Comparison of ENCODE assay signal across 40 cellular contexts in genomic region chr13:91450913-91451312, GRCh38. TPM values are rescaled to one million over a fixed set of nuclear protein-coding genes. Genes with fewer than 3 reads are reported as not detected.
"Had no signal": no experiment of that assay in that cellular context is flagged by ENCODE, and none has a peak within 500 bp of the region (broad histone marks: within the 10 kb centered on the region; RNA-seq: fewer than 3 reads in every experiment).

No MANE protein-coding gene starts in this region.

- H3K4me1 Mint-ChIP-seq: activated naive CD4-positive, alpha-beta T cell treated with anti-CD3 and anti-CD28 coated beads, Interleukin-2, amount 10 ng/mL, durations not matched to agents 7 days and 5 days; activated naive CD4-positive, alpha-beta T cell treated with anti-CD3 and anti-CD28 coated beads, Interleukin-2, amount 50 U/mL, for 24 hours; activated naive CD8-positive, alpha-beta T cell treated with anti-CD3 and anti-CD28 coated beads for 36 hours; activated naive CD8-positive, alpha-beta T cell treated with anti-CD3 and anti-CD28 coated beads, Interleukin-2, amount 10 ng/mL, durations not matched to agents 7 days and 5 days; activated naive CD8-positive, alpha-beta T cell treated with anti-CD3 and anti-CD28 coated beads, Interleukin-2, amount 50 U/mL, for 24 hours; activated T-helper 17 cell treated with anti-CD3 and anti-CD28 coated beads, Interleukin-2, amount 50 U/mL, for 72 hours; brain; central memory CD8-positive, alpha-beta T cell had no signal

- H3K27ac ChIP-seq: adrenal gland, ascending aorta, body of pancreas, brain microvascular endothelial cell, breast epithelium, cardiac muscle cell had no signal

- ATAC-seq: activated naive CD4-positive, alpha-beta T cell treated with anti-CD3 and anti-CD28 coated beads, Interleukin-2, amount 50 U/mL, for 72 hours; activated naive CD8-positive, alpha-beta T cell treated with anti-CD3 and anti-CD28 coated beads, Interleukin-2, amount 50 U/mL, for 24 hours; activated T-cell treated with anti-CD3 and anti-CD28 coated beads, Interleukin-2, amount 50 U/mL, for 4 hours; activated T-cell treated with anti-CD3 and anti-CD28 coated beads, Interleukin-2, amount 50 U/mL, for 72 hours; activated T-helper 17 cell treated with anti-CD3 and anti-CD28 coated beads, Interleukin-2, amount 50 U/mL, for 72 hours; body of pancreas had no signal

- H3K27me3 ChIP-seq: adrenal gland, ascending aorta, body of pancreas, brain microvascular endothelial cell, breast epithelium, cardiac muscle cell had no signal

- H3K36me3 Mint-ChIP-seq: activated naive CD4-positive, alpha-beta T cell treated with anti-CD3 and anti-CD28 coated beads, Interleukin-2, amount 10 ng/mL, durations not matched to agents 7 days and 5 days; activated naive CD4-positive, alpha-beta T cell treated with anti-CD3 and anti-CD28 coated beads, Interleukin-2, amount 50 U/mL, for 24 hours; activated naive CD4-positive, alpha-beta T cell treated with anti-CD3 and anti-CD28 coated beads, Interleukin-2, amount 50 U/mL, for 72 hours; activated naive CD8-positive, alpha-beta T cell; activated naive CD8-positive, alpha-beta T cell treated with anti-CD3 and anti-CD28 coated beads for 36 hours; activated naive CD8-positive, alpha-beta T cell treated with anti-CD3 and anti-CD28 coated beads, Interleukin-2, amount 10 ng/mL, durations not matched to agents 7 days and 5 days; brain had no signal

- H3K36me3 ChIP-seq: adrenal gland, ascending aorta, brain microvascular endothelial cell, cardiac muscle cell had no signal

- H3K9me3 Mint-ChIP-seq: activated naive CD4-positive, alpha-beta T cell treated with anti-CD3 and anti-CD28 coated beads for 36 hours; activated naive CD4-positive, alpha-beta T cell treated with anti-CD3 and anti-CD28 coated beads, Interleukin-2, amount 10 ng/mL, durations not matched to agents 7 days and 5 days; activated naive CD4-positive, alpha-beta T cell treated with anti-CD3 and anti-CD28 coated beads, Interleukin-2, amount 50 U/mL, for 24 hours; activated naive CD4-positive, alpha-beta T cell treated with anti-CD3 and anti-CD28 coated beads, Interleukin-2, amount 50 U/mL, for 72 hours; activated naive CD8-positive, alpha-beta T cell treated with anti-CD3 and anti-CD28 coated beads for 36 hours; activated naive CD8-positive, alpha-beta T cell treated with anti-CD3 and anti-CD28 coated beads, Interleukin-2, amount 10 ng/mL, durations not matched to agents 7 days and 5 days; activated naive CD8-positive, alpha-beta T cell treated with anti-CD3 and anti-CD28 coated beads, Interleukin-2, amount 50 U/mL, for 24 hours; activated T-cell treated with anti-CD3 and anti-CD28 coated beads, Interleukin-2, amount 50 U/mL, for 24 hours; activated T-cell treated with anti-CD3 and anti-CD28 coated beads, Interleukin-2, amount 50 U/mL, for 4 hours; activated T-cell treated with anti-CD3 and anti-CD28 coated beads, Interleukin-2, amount 50 U/mL, for 72 hours; activated T-helper 1 cell treated with anti-CD3 and anti-CD28 coated beads, Interleukin-12 subunit alpha, Interleukin-12 subunit beta, Interleukin-2, Interleukin-4 antibody, amounts not matched to agents 30 ng/mL and 10 ng/mL and 1 ng/mL, durations not matched to agents 14 hours and 24 hours and 36 hours; activated T-helper 17 cell treated with anti-CD3 and anti-CD28 coated beads, Interleukin-2, amount 50 U/mL, for 72 hours; activated T-helper 2 cell treated with anti-CD3 and anti-CD28 coated beads, Interferon-gamma antibody, Interleukin-2, Interleukin-4, amounts not matched to agents 10 μg/mL and 5 μg/mL and 100 μg/mL, durations not matched to agents 14 hours and 24 hours and 36 hours; brain; central memory CD8-positive, alpha-beta T cell had no signal

- H3K9me3 ChIP-seq: adrenal gland, ascending aorta, body of pancreas, breast epithelium had no signal

- H3K27me3 Mint-ChIP-seq: activated naive CD4-positive, alpha-beta T cell treated with anti-CD3 and anti-CD28 coated beads, Interleukin-2, amount 10 ng/mL, durations not matched to agents 7 days and 5 days; brain had no signal

- DNase-seq: activated effector memory CD4-positive, alpha-beta T cell treated with anti-CD3 and anti-CD28 coated beads, Interleukin-2, amount 50 U/mL, for 16 hours; activated effector memory CD4-positive, alpha-beta T cell treated with Interleukin-2 at 50 U/mL for 16 hours; activated gamma-delta T cell; activated gamma-delta T cell treated with Interleukin-2 at 50 U/mL for 16 hours; activated naive CD4-positive, alpha-beta T cell; activated naive CD4-positive, alpha-beta T cell treated with anti-CD3 and anti-CD28 coated beads for 36 hours; activated naive CD4-positive, alpha-beta T cell treated with anti-CD3 and anti-CD28 coated beads, Interleukin-2, amount 10 ng/mL, durations not matched to agents 7 days and 5 days; activated naive CD4-positive, alpha-beta T cell treated with anti-CD3 and anti-CD28 coated beads, Interleukin-2, amount 50 U/mL, for 16 hours; activated naive CD4-positive, alpha-beta T cell treated with Interleukin-2 at 50 U/mL for 16 hours; activated naive CD8-positive, alpha-beta T cell treated with anti-CD3 and anti-CD28 coated beads for 36 hours; activated naive CD8-positive, alpha-beta T cell treated with anti-CD3 and anti-CD28 coated beads, Interleukin-2, amount 10 ng/mL, durations not matched to agents 7 days and 5 days; activated naive CD8-positive, alpha-beta T cell treated with anti-CD3 and anti-CD28 coated beads, Interleukin-2, amount 50 U/mL, for 24 hours; activated T-cell treated with anti-CD3 and anti-CD28 coated beads for 4 hours; activated T-cell treated with anti-CD3 and anti-CD28 coated beads, Interleukin-2, amount 50 U/mL, for 1 hour; activated T-cell treated with anti-CD3 and anti-CD28 coated beads, Interleukin-2, amount 50 U/mL, for 24 hours; activated T-cell treated with anti-CD3 and anti-CD28 coated beads, Interleukin-2, amount 50 U/mL, for 4 hours; activated T-cell treated with anti-CD3 and anti-CD28 coated beads, Interleukin-2, amount 50 U/mL, for 48 hours; activated T-cell treated with anti-CD3 and anti-CD28 coated beads, Interleukin-2, amount 50 U/mL, for 72 hours; adrenal gland; amniotic stem cell; amygdala; anterior cingulate cortex; aorta; body of pancreas; brain microvascular endothelial cell; caudate nucleus; central memory CD4-positive, alpha-beta T cell; cerebellar nuclear complex had no signal

- H3K4me3 ChIP-seq: adrenal gland, ascending aorta, body of pancreas, breast epithelium, cardiac muscle cell had no signal

- H3K4me1 ChIP-seq: adrenal gland, ascending aorta, body of pancreas, breast epithelium had no signal

- FAIRE-seq: bronchial epithelial cell had no signal

- H3K27ac Mint-ChIP-seq: activated naive CD4-positive, alpha-beta T cell treated with anti-CD3 and anti-CD28 coated beads for 36 hours; activated naive CD4-positive, alpha-beta T cell treated with anti-CD3 and anti-CD28 coated beads, Interleukin-2, amount 10 ng/mL, durations not matched to agents 7 days and 5 days; activated naive CD4-positive, alpha-beta T cell treated with anti-CD3 and anti-CD28 coated beads, Interleukin-2, amount 50 U/mL, for 24 hours; activated naive CD8-positive, alpha-beta T cell; activated naive CD8-positive, alpha-beta T cell treated with anti-CD3 and anti-CD28 coated beads for 36 hours; activated naive CD8-positive, alpha-beta T cell treated with anti-CD3 and anti-CD28 coated beads, Interleukin-2, amount 10 ng/mL, durations not matched to agents 7 days and 5 days; activated naive CD8-positive, alpha-beta T cell treated with anti-CD3 and anti-CD28 coated beads, Interleukin-2, amount 50 U/mL, for 24 hours; activated T-cell treated with anti-CD3 and anti-CD28 coated beads, Interleukin-2, amount 50 U/mL, for 24 hours; activated T-cell treated with anti-CD3 and anti-CD28 coated beads, Interleukin-2, amount 50 U/mL, for 72 hours; activated T-helper 1 cell treated with anti-CD3 and anti-CD28 coated beads, Interleukin-12 subunit alpha, Interleukin-12 subunit beta, Interleukin-2, Interleukin-4 antibody, amounts not matched to agents 30 ng/mL and 10 ng/mL and 1 ng/mL, durations not matched to agents 14 hours and 24 hours and 36 hours; activated T-helper 17 cell treated with anti-CD3 and anti-CD28 coated beads, Interleukin-2, amount 50 U/mL, for 72 hours; activated T-helper 2 cell treated with anti-CD3 and anti-CD28 coated beads, Interferon-gamma antibody, Interleukin-2, Interleukin-4, amounts not matched to agents 10 μg/mL and 5 μg/mL and 100 μg/mL, durations not matched to agents 14 hours and 24 hours and 36 hours; brain had no signal

- H3K4me3 Mint-ChIP-seq: activated naive CD4-positive, alpha-beta T cell treated with anti-CD3 and anti-CD28 coated beads for 36 hours; activated naive CD4-positive, alpha-beta T cell treated with anti-CD3 and anti-CD28 coated beads, Interleukin-2, amount 10 ng/mL, durations not matched to agents 7 days and 5 days; activated naive CD4-positive, alpha-beta T cell treated with anti-CD3 and anti-CD28 coated beads, Interleukin-2, amount 50 U/mL, for 24 hours; activated naive CD8-positive, alpha-beta T cell; activated naive CD8-positive, alpha-beta T cell treated with anti-CD3 and anti-CD28 coated beads for 36 hours; activated naive CD8-positive, alpha-beta T cell treated with anti-CD3 and anti-CD28 coated beads, Interleukin-2, amount 10 ng/mL, durations not matched to agents 7 days and 5 days; activated naive CD8-positive, alpha-beta T cell treated with anti-CD3 and anti-CD28 coated beads, Interleukin-2, amount 50 U/mL, for 24 hours; activated T-cell treated with anti-CD3 and anti-CD28 coated beads, Interleukin-2, amount 50 U/mL, for 24 hours; activated T-cell treated with anti-CD3 and anti-CD28 coated beads, Interleukin-2, amount 50 U/mL, for 4 hours; activated T-cell treated with anti-CD3 and anti-CD28 coated beads, Interleukin-2, amount 50 U/mL, for 72 hours; activated T-helper 1 cell treated with anti-CD3 and anti-CD28 coated beads, Interleukin-12 subunit alpha, Interleukin-12 subunit beta, Interleukin-2, Interleukin-4 antibody, amounts not matched to agents 30 ng/mL and 10 ng/mL and 1 ng/mL, durations not matched to agents 14 hours and 24 hours and 36 hours; activated T-helper 17 cell treated with anti-CD3 and anti-CD28 coated beads, Interleukin-2, amount 50 U/mL, for 72 hours; brain; central memory CD8-positive, alpha-beta T cell had no signal

RNA-seq across cellular contexts. Expression of gene GPC5, which starts 52.5 kb away (rescaled TPM):
- total RNA-seq: activated T-helper 1 cell treated with anti-CD3 and anti-CD28 coated beads, Interleukin-12 subunit alpha, Interleukin-12 subunit beta, Interleukin-2, Interleukin-4 antibody, amounts not matched to agents 30 ng/mL and 10 ng/mL and 1 ng/mL, durations not matched to agents 14 hours and 24 hours and 36 hours; ascending aorta; body of pancreas had no signal
- polyA plus RNA-seq: aorta had no signal
